Comparison of ENCODE assay signal across 28 cellular contexts in genomic region chr12:100830003-100830795, GRCh38.
"Had no signal": no experiment of that assay in that cellular context is flagged by ENCODE, and none has a peak within 500 bp of the region (broad histone marks: within the 10 kb centered on the region; RNA-seq: fewer than 3 reads in every experiment).

No MANE protein-coding gene starts in this region.

- H3K36me3 ChIP-seq: esophagus squamous epithelium, heart right ventricle, left lung, lower lobe of right lung, neural progenitor cell, right atrium auricular region, upper lobe of left lung, vagina, WERI-Rb-1 had no signal

- H3K4me3 ChIP-seq: esophagus squamous epithelium, heart right ventricle, left lung, lower lobe of right lung, neural progenitor cell, right atrium auricular region, smooth muscle cell, upper lobe of left lung, vagina had no signal

- H3K27me3 ChIP-seq: esophagus squamous epithelium, heart right ventricle, left lung, neural progenitor cell, right atrium auricular region, upper lobe of left lung, vagina had no signal

- H3K9me3 ChIP-seq: esophagus squamous epithelium, heart right ventricle, left lung, lower lobe of right lung, right atrium auricular region, upper lobe of left lung, vagina had no signal

- H3K4me1 ChIP-seq: esophagus squamous epithelium, heart right ventricle, left lung, lower lobe of right lung, neural progenitor cell, right atrium auricular region, upper lobe of left lung, vagina had no signal

- DNase-seq: activated CD4-positive, alpha-beta T cell treated with anti-CD3 and anti-CD28 coated beads for 48 hours; activated CD4-positive, alpha-beta T cell treated with anti-CD3 and anti-CD28 coated beads, Interleukin-2, amount 50 U/mL, for 48 hours; activated CD8-positive, alpha-beta memory T cell treated with anti-CD3 and anti-CD28 coated beads, Interleukin-2, amount 50 U/mL, for 48 hours; activated gamma-delta T cell treated with Interleukin-2 at 50 U/mL for 16 hours; activated naive CD8-positive, alpha-beta T cell treated with anti-CD3 and anti-CD28 coated beads, Interleukin-2, amount 50 U/mL, for 24 hours; activated T-cell treated with anti-CD3 and anti-CD28 coated beads, Interleukin-2, amount 50 U/mL, for 4 hours; amygdala; caudate nucleus; cortex of kidney; esophagus squamous epithelium; foreskin melanocyte; heart right ventricle; left lung; lower lobe of right lung; mesenchymal stem cell; natural killer cell; stimulated activated CD4-positive, alpha-beta T cell treated with anti-CD3 and anti-CD28 coated beads, Interleukin-1b, Interleukin-23, amount 100 ng/mL, for 48 hours; stimulated activated CD4-positive, alpha-beta T cell treated with anti-CD3 and anti-CD28 coated beads, Interleukin-4, amount 100 ng/mL, for 4 hours; stimulated activated CD8-positive, alpha-beta memory T cell treated with anti-CD3 and anti-CD28 coated beads, Interleukin-4, amount 100 ng/mL, for 48 hours; stimulated activated naive CD8-positive, alpha-beta T cell treated with anti-CD3 and anti-CD28 coated beads, Interleukin-15, amount 100 ng/mL, for 72 hours; substantia nigra; T-helper 9 cell; upper lobe of left lung; WERI-Rb-1 had no signal

- H3K27ac ChIP-seq: esophagus squamous epithelium, heart right ventricle, left lung, lower lobe of right lung, neural progenitor cell, right atrium auricular region, upper lobe of left lung, vagina, WERI-Rb-1 had no signal
